Comparison of ENCODE assay signal across 19 cellular contexts in genomic region chr3:10940106-10940505, GRCh38. TPM values are rescaled to one million over a fixed set of nuclear protein-coding genes. Genes with fewer than 3 reads are reported as not detected.
DNase-seq lines count a peak whose midpoint lies in the region; ATAC-seq and TF ChIP-seq lines count a peak whose summit lies in the region.
"Had no signal": no experiment of that assay in that cellular context is flagged by ENCODE, and none has a peak within 500 bp of the region (broad histone marks: within the 10 kb centered on the region; RNA-seq: fewer than 3 reads in every experiment).

No MANE protein-coding gene starts in this region.

- H3K36me3 ChIP-seq in upper lobe of right lung = no peaks in the 10 kb centered on the region
- no peaks in the 10 kb centered on the region for H3K36me3 ChIP-seq in psoas muscle (ENCODE audit: insufficient read depth in 1 of 2, low read depth in 1 of 2)

- H3K27me3 ChIP-seq in upper lobe of right lung = no peaks in the 10 kb centered on the region
- no peaks in the 10 kb centered on the region for H3K27me3 ChIP-seq in psoas muscle (ENCODE audit: insufficient read depth in 3 of 3, low read length in 2 of 3)

- intact Hi-C loops in cardiac septum (cut with DNase I) = no loop called here
- intact Hi-C loops in Right ventricle myocardium inferior (cut with DNase I) = loop anchor here (10.0 kb wide), 1 partner anchor 185 kb away; no protein-coding TSS in a partner anchor
- intact Hi-C loops in upper lobe of right lung (cut with DNase I) = loop anchor here (10.0 kb wide), 1 partner anchor 395 kb away; no protein-coding TSS in a partner anchor
- intact Hi-C loops in psoas muscle (cut with DNase I) = loop anchor here in 1 of 2 donors (10.0 kb wide), 2 partner anchors 185 to 395 kb away; no protein-coding TSS in a partner anchor

- H3K9me3 Mint-ChIP-seq in glutamatergic neuron (ENCODE audit: unreplicated experiment) (peaks cover 2% of the 10 kb centered on the region), neural crest cell (no peaks in the 10 kb centered on the region)
- H3K9me3 Mint-ChIP-seq: CD8-positive, alpha-beta T cell had no signal

- H3K4me3 ChIP-seq in upper lobe of right lung = no peak overlapping the region
- H3K4me3 ChIP-seq in psoas muscle = no peak overlapping the region

- no peak overlapping the region for H3K27ac Mint-ChIP-seq in glutamatergic neuron (ENCODE audit: unreplicated experiment)
- H3K27ac Mint-ChIP-seq in neural crest cell (ENCODE audit: unreplicated experiment) = peak overlapping the region; percentile 80
- H3K27ac Mint-ChIP-seq: CD14-positive monocyte; CD8-positive, alpha-beta T cell had no signal

- H3K4me1 ChIP-seq in upper lobe of right lung (no peaks in the 10 kb centered on the region), psoas muscle (no peaks in the 10 kb centered on the region)

- TF ChIP-seq CTCF in glutamatergic neuron (IDR thresholded peaks at IDR 0.05; ENCODE audit: partially characterized antibody, unreplicated experiment) = no peak
- no peak for TF ChIP-seq CTCF in neural crest cell (conservative IDR thresholded peaks at IDR 0.05)
- no peak for TF ChIP-seq CTCF in upper lobe of right lung (IDR thresholded peaks at IDR 0.05)
- TF ChIP-seq CTCF in psoas muscle (IDR thresholded peaks at IDR 0.05) = no peak

- H3K4me1 Mint-ChIP-seq in glutamatergic neuron (ENCODE audit: low read depth, unreplicated experiment) = no peaks in the 10 kb centered on the region
- peaks cover 6% of the 10 kb centered on the region for H3K4me1 Mint-ChIP-seq in neural crest cell
- H3K4me1 Mint-ChIP-seq: CD14-positive monocyte had no signal

- DNase-seq in cardiac septum (ENCODE audit: low spot score) = peak; percentile 39
- no peak for DNase-seq in Right ventricle myocardium inferior (ENCODE audit: missing footprints)
- peak; percentile 9 for DNase-seq in glutamatergic neuron
- DNase-seq in neural crest cell (ENCODE audit: low read depth, low spot score) = no peak
- DNase-seq in upper lobe of right lung = peak; percentile 32
- DNase-seq in HUDEP-2 (lab: John Stamatoyannopoulos, UW; ENCODE audit: unreplicated experiment in 76 of 76) = no peak
- no peak for DNase-seq in psoas muscle
- DNase-seq in activated CD8-positive, alpha-beta memory T cell treated with anti-CD3 and anti-CD28 coated beads, Interleukin-2, amount 50 U/mL, for 48 hours = no peak
- DNase-seq: CD8-positive, alpha-beta T cell; COR-L47; DMS153; DMS79 treated with DMSO at 0.1 percent for 48 hours; EL had no signal

- 78 to 85% (median 82%) methylated on average over 12 of the region's 12 CpGs for WGBS in psoas muscle, 3 donors

- no peaks in the 10 kb centered on the region for H3K27me3 Mint-ChIP-seq in glutamatergic neuron (ENCODE audit: unreplicated experiment)
- H3K27me3 Mint-ChIP-seq in neural crest cell (ENCODE audit: low read depth) = no peaks in the 10 kb centered on the region

- H3K9me3 ChIP-seq in upper lobe of right lung = no peaks in the 10 kb centered on the region
- H3K9me3 ChIP-seq in psoas muscle = no peaks in the 10 kb centered on the region

- no peaks in the 10 kb centered on the region for H3K36me3 Mint-ChIP-seq in glutamatergic neuron (ENCODE audit: unreplicated experiment)
- no peaks in the 10 kb centered on the region for H3K36me3 Mint-ChIP-seq in neural crest cell (ENCODE audit: low read depth)
- H3K36me3 Mint-ChIP-seq: CD14-positive monocyte; CD8-positive, alpha-beta T cell had no signal

- H3K27ac ChIP-seq in upper lobe of right lung (no peak overlapping the region), psoas muscle (no peak overlapping the region)
- H3K27ac ChIP-seq: 22Rv1 had no signal

- H3K4me3 Mint-ChIP-seq in glutamatergic neuron (ENCODE audit: unreplicated experiment) (no peak overlapping the region), neural crest cell (no peak overlapping the region)
- H3K4me3 Mint-ChIP-seq: CD14-positive monocyte; CD8-positive, alpha-beta T cell had no signal

- no peak for ATAC-seq in Right ventricle myocardium inferior
- no peak for ATAC-seq in upper lobe of right lung
- no peak for ATAC-seq in psoas muscle
- ATAC-seq: CD8-positive, alpha-beta T cell; HCT116 had no signal

RNA-seq across cellular contexts. Expression of gene SLC6A1, which starts 52.4 kb away (rescaled TPM):
- total RNA-seq in cardiac septum (2.1 TPM), Right ventricle myocardium inferior (0.57 TPM), glutamatergic neuron (ENCODE audit: unreplicated experiment) (0.15 TPM), neural crest cell (0.42 and 0.45 TPM in 2 replicates), upper lobe of right lung (0.84 TPM), psoas muscle (1 to 10 TPM in 1 of 4 donors, under 1 TPM in 3; 0.30 to 1.9 (median 0.80) TPM)
- polyA plus RNA-seq in psoas muscle = under 1 TPM; 0.27 to 0.36 (median 0.34) TPM
- total RNA-seq: A673; CD8-positive, alpha-beta T cell; H4 had no signal
- polyA plus RNA-seq: BJ, CD14-positive monocyte had no signal

Comparison
In these comparisons a context has a peak if more than half of its experiments do, and no peak if none do; other contexts are left out.
1. DNase-seq: peak in cardiac septum (single experiment), glutamatergic neuron (single experiment) and upper lobe of right lung (single experiment); none in Right ventricle myocardium inferior (single experiment), neural crest cell (single experiment), HUDEP-2 (0 of 76), psoas muscle (0 of 2) and activated CD8-positive, alpha-beta memory T cell treated with anti-CD3 and anti-CD28 coated beads, Interleukin-2, amount 50 U/mL, for 48 hours (single experiment).